18 cellular contexts compared by ENCODE assay signal in the genomic region with DNA sequence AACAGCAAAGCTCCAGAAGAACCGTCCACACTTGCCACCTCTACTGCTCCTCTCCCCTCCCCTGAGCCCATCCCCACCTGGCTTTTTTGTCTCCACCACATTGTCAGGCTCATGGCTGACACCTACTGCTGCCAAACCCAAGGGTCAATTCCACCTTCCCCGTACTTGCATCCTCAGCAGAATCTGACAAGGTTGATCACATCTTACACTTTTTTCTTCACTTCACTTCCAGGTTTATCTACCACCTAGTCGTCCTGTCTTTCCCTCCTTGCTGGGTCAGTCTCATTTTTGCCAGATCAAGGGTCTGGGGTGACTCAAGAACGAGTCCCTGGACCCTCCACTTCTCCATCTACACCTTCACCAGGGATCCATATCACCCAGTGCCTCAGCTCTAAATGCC. TPM values are rescaled to one million over a fixed set of nuclear protein-coding genes. Genes with fewer than 3 reads are reported as not detected.
"Had no signal": no experiment of that assay in that cellular context is flagged by ENCODE, and none has a peak within 500 bp of the region (broad histone marks: within the 10 kb centered on the region; RNA-seq: fewer than 3 reads in every experiment).

No MANE protein-coding gene starts in this region.

- H3K36me3 ChIP-seq: sigmoid colon, thoracic aorta had no signal

- H3K9me3 ChIP-seq: sigmoid colon, thoracic aorta, upper lobe of left lung had no signal

- H3K9me3 Mint-ChIP-seq: activated naive CD4-positive, alpha-beta T cell treated with anti-CD3 and anti-CD28 coated beads, Interleukin-2, amount 50 U/mL, for 24 hours; effector memory CD8-positive, alpha-beta T cell; naive thymus-derived CD4-positive, alpha-beta T cell; stimulated activated naive B cell treated with anti-CD40 and anti-IgM and Interleukin-4, amounts not matched to agents 10 μg/mL and 1 μg/mL and 100 μg/mL, for 72 hours had no signal

- H3K27me3 ChIP-seq: cardiac muscle cell, sigmoid colon, upper lobe of left lung had no signal

- H3K4me3 Mint-ChIP-seq: activated naive CD4-positive, alpha-beta T cell treated with anti-CD3 and anti-CD28 coated beads, Interleukin-2, amount 50 U/mL, for 24 hours; effector memory CD8-positive, alpha-beta T cell; stimulated activated naive B cell treated with anti-CD40 and anti-IgM and Interleukin-4, amounts not matched to agents 10 μg/mL and 1 μg/mL and 100 μg/mL, for 72 hours; T-helper 17 cell had no signal

- H3K4me3 ChIP-seq: cardiac muscle cell, sigmoid colon, thoracic aorta, upper lobe of left lung had no signal

- H3K27ac ChIP-seq: cardiac muscle cell, sigmoid colon, thoracic aorta, upper lobe of left lung had no signal

- DNase-seq: activated CD4-positive, alpha-beta T cell treated with anti-CD3 and anti-CD28 coated beads for 36 hours; activated CD8-positive, alpha-beta memory T cell treated with anti-CD3 and anti-CD28 coated beads for 24 hours; amniotic stem cell; dermis blood vessel endothelial cell; effector memory CD8-positive, alpha-beta T cell; foreskin fibroblast; hippocampal formation; left cardiac atrium; mesenchymal stem cell; naive thymus-derived CD4-positive, alpha-beta T cell; sigmoid colon; stimulated activated naive B cell treated with anti-CD40 and anti-IgM and Interleukin-4, amounts not matched to agents 10 μg/mL and 1 μg/mL and 100 μg/mL, for 72 hours; T-helper 17 cell; upper lobe of left lung had no signal

- H3K27ac Mint-ChIP-seq: activated CD4-positive, alpha-beta T cell treated with anti-CD3 and anti-CD28 coated beads for 36 hours; activated naive CD4-positive, alpha-beta T cell treated with anti-CD3 and anti-CD28 coated beads, Interleukin-2, amount 50 U/mL, for 24 hours; effector memory CD8-positive, alpha-beta T cell; stimulated activated naive B cell treated with anti-CD40 and anti-IgM and Interleukin-4, amounts not matched to agents 10 μg/mL and 1 μg/mL and 100 μg/mL, for 72 hours; T-helper 17 cell had no signal

- H3K27me3 Mint-ChIP-seq: activated CD4-positive, alpha-beta T cell treated with anti-CD3 and anti-CD28 coated beads for 36 hours; activated naive CD4-positive, alpha-beta T cell treated with anti-CD3 and anti-CD28 coated beads, Interleukin-2, amount 50 U/mL, for 24 hours; effector memory CD8-positive, alpha-beta T cell; naive thymus-derived CD4-positive, alpha-beta T cell; stimulated activated naive B cell treated with anti-CD40 and anti-IgM and Interleukin-4, amounts not matched to agents 10 μg/mL and 1 μg/mL and 100 μg/mL, for 72 hours; T-helper 17 cell had no signal

RNA-seq across cellular contexts. Expression of gene CASS4, which starts 23.2 kb away (rescaled TPM):
- total RNA-seq: glomerular endothelial cell had no signal
- polyA plus RNA-seq: cardiac muscle cell had no signal
